ENCODE assay signal across 9 cellular contexts in genomic region chr3:161559177-161559998, GRCh38.
DNase-seq lines count a peak whose midpoint lies in the region; ATAC-seq, FAIRE-seq and TF ChIP-seq lines count a peak whose summit lies in the region.
"Had no signal": no experiment of that assay in that cellular context is flagged by ENCODE, and none has a peak within 500 bp of the region (broad histone marks: within the 10 kb centered on the region; RNA-seq: fewer than 3 reads in every experiment).

No MANE protein-coding gene starts in this region.

- no peaks in the 10 kb centered on the region for H3K36me3 Mint-ChIP-seq in neural crest cell (ENCODE audit: low read depth)

- H3K79me2 ChIP-seq in KMS-11 (ENCODE audit: insufficient read depth, low read depth) (no peaks in the 10 kb centered on the region), OCI-LY1 (ENCODE audit: insufficient read depth, low read length) (no peaks in the 10 kb centered on the region)

- H3K4me2 ChIP-seq in KMS-11 = peak overlapping the region; percentile 94
- no peak overlapping the region for H3K4me2 ChIP-seq in OCI-LY1 (ENCODE audit: low read length)

- no peaks in the 10 kb centered on the region for H3K9me3 ChIP-seq in OCI-LY1 (ENCODE audit: low read length)

- no peak overlapping the region for H3K4me3 Mint-ChIP-seq in neural crest cell
- H3K4me3 Mint-ChIP-seq: central memory CD8-positive, alpha-beta T cell had no signal

- H3K4me1 Mint-ChIP-seq in neural crest cell = peaks cover 44% of the 10 kb centered on the region
- H3K4me1 Mint-ChIP-seq: central memory CD8-positive, alpha-beta T cell had no signal

- no peak overlapping the region for H3K27ac Mint-ChIP-seq in neural crest cell (ENCODE audit: unreplicated experiment)

- FAIRE-seq in A204.1 (lab: Jason Lieb, UNC) (peak; percentile 91), endometrium (lab: Jason Lieb, UNC) (peak; percentile 51)

- H3K9me2 ChIP-seq in OCI-LY1 (ENCODE audit: low read depth, low read length) = no peaks in the 10 kb centered on the region

- TF ChIP-seq CTCF in GM13977 (IDR thresholded peaks at IDR 0.05; ENCODE audit: extremely low read depth, insufficient read depth, missing control alignments) (peak; percentile 69), KMS-11 (conservative IDR thresholded peaks at IDR 0.05; ENCODE audit: low read depth, low read length) (peak; percentile 95), OCI-LY1 (IDR thresholded peaks at IDR 0.05; ENCODE audit: low read length) (peak; percentile 94), neural crest cell (conservative IDR thresholded peaks at IDR 0.05) (peak; percentile 92)

- H3K9ac ChIP-seq in KMS-11 = no peak overlapping the region; the same call in 1 of the 2 replicates
- H3K9ac ChIP-seq in OCI-LY1 (ENCODE audit: low read length) = no peak overlapping the region

- H3K4me1 ChIP-seq in KMS-11 (ENCODE audit: low read depth, poor library complexity, severe bottlenecking) = peaks cover 56% of the 10 kb centered on the region
- no peaks in the 10 kb centered on the region for H3K4me1 ChIP-seq in OCI-LY1 (ENCODE audit: insufficient read depth, low read length, severe bottlenecking)

- H3F3A ChIP-seq in OCI-LY1 (ENCODE audit: insufficient read depth, low read length) = no peaks in the 10 kb centered on the region

- H3K9me3 Mint-ChIP-seq in neural crest cell = no peaks in the 10 kb centered on the region
- H3K9me3 Mint-ChIP-seq: central memory CD8-positive, alpha-beta T cell had no signal

- no peak for ATAC-seq in HG02623 (IDR thresholded peaks at IDR 0.05; ENCODE audit: unreplicated experiment)

- H3K36me3 ChIP-seq in KMS-11 (ENCODE audit: insufficient read depth) (no peaks in the 10 kb centered on the region), OCI-LY1 (ENCODE audit: insufficient read depth, low read length) (no peaks in the 10 kb centered on the region)

- peak overlapping the region; percentile 62; the same call in 1 of the 2 replicates for H3K27ac ChIP-seq in KMS-11
- no peak overlapping the region for H3K27ac ChIP-seq in OCI-LY1 (ENCODE audit: low read depth, low read length, poor library complexity, severe bottlenecking)

- no peaks in the 10 kb centered on the region for H4K20me1 ChIP-seq in KMS-11 (ENCODE audit: insufficient read depth)
- H4K20me1 ChIP-seq in OCI-LY1 (ENCODE audit: insufficient read depth, low read length) = no peaks in the 10 kb centered on the region

- H3K27me3 ChIP-seq in KMS-11 (ENCODE audit: insufficient read depth, low read depth) (no peaks in the 10 kb centered on the region), OCI-LY1 (ENCODE audit: insufficient read depth, low read length) (no peaks in the 10 kb centered on the region)

- H2AFZ ChIP-seq in KMS-11 (ENCODE audit: low read depth) (no peak overlapping the region), OCI-LY1 (ENCODE audit: low read length) (no peak overlapping the region)

- H3K27me3 Mint-ChIP-seq in neural crest cell (ENCODE audit: low read depth) = no peaks in the 10 kb centered on the region
- H3K27me3 Mint-ChIP-seq: central memory CD8-positive, alpha-beta T cell had no signal

- no peak overlapping the region for H3K4me3 ChIP-seq in KMS-11 (IDR thresholded peaks at IDR 0.05; ENCODE audit: insufficient read depth, low read depth, low read length)
- H3K4me3 ChIP-seq in OCI-LY1 (ENCODE audit: low read depth, low read length, poor library complexity, severe bottlenecking) = no peak overlapping the region

- DNase-seq in GM13977 (ENCODE audit: low spot score) (peak; percentile 6), neural crest cell (ENCODE audit: low read depth, low spot score) (peak; percentile 26)
- DNase-seq in activated T-cell treated with anti-CD3 and anti-CD28 coated beads, Interleukin-2, amount 50 U/mL, for 1 hour = no peak

- in situ Hi-C loops in GM13977 (cut with MboI; ENCODE audit: low pct_unique_long_range_greater_than_20kb, low sequenced_read_pairs, unreplicated experiment) = no loop called here
